ENCODE assay signal across 7 cellular contexts in the genomic region with DNA sequence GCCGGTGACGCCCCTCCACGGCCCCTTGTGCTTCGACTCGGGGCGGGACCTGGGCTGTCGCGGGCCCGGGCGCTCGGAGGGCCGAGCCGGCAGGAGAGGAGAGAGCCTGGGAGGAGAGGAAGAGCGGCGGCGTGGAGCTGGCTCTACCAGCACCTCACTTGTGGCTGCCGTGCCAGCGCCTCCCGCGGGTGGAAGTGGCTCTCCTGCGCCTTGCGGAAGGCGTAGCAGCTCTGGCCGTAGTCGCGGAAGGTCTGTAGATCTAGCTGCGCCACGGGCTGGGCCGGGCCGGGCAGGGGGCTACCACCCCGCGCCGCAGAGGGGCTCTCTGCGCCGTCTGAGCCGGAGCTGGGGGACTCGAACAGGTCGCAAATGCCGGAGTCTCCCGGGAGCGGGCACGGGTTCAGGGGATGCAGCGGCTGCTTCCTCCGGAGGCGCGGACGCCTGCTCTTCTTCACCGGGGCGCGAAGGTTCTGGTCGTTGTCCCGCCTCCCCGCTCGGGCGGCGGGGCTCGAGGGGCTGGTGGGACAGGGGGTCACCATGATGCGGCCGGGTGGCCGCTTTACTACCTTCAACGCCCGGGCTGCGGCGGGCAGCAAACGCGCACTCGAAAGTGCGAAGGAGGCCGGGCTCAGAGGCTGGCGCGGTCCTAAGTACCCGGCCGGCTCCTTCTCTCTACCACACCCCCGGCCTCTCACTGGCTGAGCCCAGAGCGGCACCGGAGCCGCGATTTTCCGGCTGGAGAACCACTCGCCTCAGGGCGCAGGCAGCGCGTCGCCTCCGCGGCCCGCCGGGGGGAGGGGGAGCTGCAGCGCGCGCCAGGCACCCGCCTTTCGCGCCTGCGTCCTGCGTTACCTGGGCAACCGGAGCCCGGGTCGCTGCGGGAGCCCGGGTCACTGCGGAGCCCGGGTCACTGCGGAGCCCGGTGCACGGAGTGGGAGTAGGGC. TPM values are rescaled to one million over a fixed set of nuclear protein-coding genes. Genes with fewer than 3 reads are reported as not detected.
DNase-seq lines count a peak whose midpoint lies in the region; ATAC-seq and TF ChIP-seq lines count a peak whose summit lies in the region.

TSS of gene CCNO (minus strand) at position 624 of the 944 bp plus-strand sequence. CDS start at position 539, 85 bp downstream.

- TF ChIP-seq RAD21 in liver (IDR thresholded peaks at IDR 0.05): no peak

- peaks cover 12 to 37% (median 32%) of the 10 kb centered on the region in 4 donors for H3K4me1 ChIP-seq in liver (ENCODE audit: control insufficient read depth in 4 of 4, insufficient read depth in 4 of 4, low read length in 3 of 4)

- peak within 1 kb of the TSS; percentile 39 for H3K4me3 ChIP-seq in WI38 (ENCODE audit: low read depth, low read length)
- H3K4me3 ChIP-seq in liver (ENCODE audit: low read depth in 1 of 3, low read length in 3 of 3): peak within 1 kb of the TSS; percentile 30 to 56 (median 49)

- TF ChIP-seq CTCF in WI38 (IDR thresholded peaks at IDR 0.05; ENCODE audit: low read depth, low read length) (no peak), liver (IDR thresholded peaks at IDR 0.05; ENCODE audit: low read depth, low read length, missing input control) (no peak)

- peaks cover 0 to 2% (median 0%) of the 10 kb centered on the region in 4 donors for H3K9me3 ChIP-seq in liver (ENCODE audit: control insufficient read depth in 4 of 4, low read length in 3 of 4)

- 1% methylated on average over 106 of the region's 106 CpGs for WGBS in liver

- no peak within 1 kb of the TSS for H3K27ac ChIP-seq in liver (ENCODE audit: low read depth in 1 of 2, low read length in 2 of 2)

- ATAC-seq in GM18502 (IDR thresholded peaks at IDR 0.05; ENCODE audit: poor library complexity, unreplicated experiment) (peak; percentile 76), HG02981 (IDR thresholded peaks at IDR 0.05; ENCODE audit: unreplicated experiment) (peak; percentile 48)

- peaks cover 0 to 30% (median 15%) of the 10 kb centered on the region in 4 donors for H3K27me3 ChIP-seq in liver (ENCODE audit: control insufficient read depth in 4 of 4, insufficient read depth in 4 of 4, low read length in 3 of 4)

- peak within 1 kb of the TSS in 1 of 2 donors; percentile 1 for H3K9ac ChIP-seq in liver (ENCODE audit: low read depth in 1 of 2, low read length in 2 of 2)

- no peaks in the 10 kb centered on the region for H3K36me3 ChIP-seq in liver (ENCODE audit: control insufficient read depth in 4 of 4, insufficient read depth in 3 of 4, low read depth in 1 of 4, low read length in 3 of 4)

- DNase-seq in NCI-H2171 treated with DMSO at 0.1 percent for 48 hours (lab: John Stamatoyannopoulos, UW) (peak; percentile 88), dermis blood vessel endothelial cell (peak; percentile 84)
- DNase-seq in stimulated activated CD4-positive, alpha-beta T cell treated with anti-CD3 and anti-CD28 coated beads, Interleukin-4, amount 100 ng/mL, for 24 hours: peak; percentile 56

TF ChIP-seq in liver, 16 proteins besides CTCF, POLR2A, EP300 and RAD21:
- TF ChIP-seq JUND (IDR thresholded peaks at IDR 0.05): no peak
- TF ChIP-seq MAX (IDR thresholded peaks at IDR 0.05): no peak
- TF ChIP-seq FOXA2 (IDR thresholded peaks at IDR 0.05): no peak
- TF ChIP-seq FOXA1 (IDR thresholded peaks at IDR 0.05): no peak
- TF ChIP-seq, protein P1, sequence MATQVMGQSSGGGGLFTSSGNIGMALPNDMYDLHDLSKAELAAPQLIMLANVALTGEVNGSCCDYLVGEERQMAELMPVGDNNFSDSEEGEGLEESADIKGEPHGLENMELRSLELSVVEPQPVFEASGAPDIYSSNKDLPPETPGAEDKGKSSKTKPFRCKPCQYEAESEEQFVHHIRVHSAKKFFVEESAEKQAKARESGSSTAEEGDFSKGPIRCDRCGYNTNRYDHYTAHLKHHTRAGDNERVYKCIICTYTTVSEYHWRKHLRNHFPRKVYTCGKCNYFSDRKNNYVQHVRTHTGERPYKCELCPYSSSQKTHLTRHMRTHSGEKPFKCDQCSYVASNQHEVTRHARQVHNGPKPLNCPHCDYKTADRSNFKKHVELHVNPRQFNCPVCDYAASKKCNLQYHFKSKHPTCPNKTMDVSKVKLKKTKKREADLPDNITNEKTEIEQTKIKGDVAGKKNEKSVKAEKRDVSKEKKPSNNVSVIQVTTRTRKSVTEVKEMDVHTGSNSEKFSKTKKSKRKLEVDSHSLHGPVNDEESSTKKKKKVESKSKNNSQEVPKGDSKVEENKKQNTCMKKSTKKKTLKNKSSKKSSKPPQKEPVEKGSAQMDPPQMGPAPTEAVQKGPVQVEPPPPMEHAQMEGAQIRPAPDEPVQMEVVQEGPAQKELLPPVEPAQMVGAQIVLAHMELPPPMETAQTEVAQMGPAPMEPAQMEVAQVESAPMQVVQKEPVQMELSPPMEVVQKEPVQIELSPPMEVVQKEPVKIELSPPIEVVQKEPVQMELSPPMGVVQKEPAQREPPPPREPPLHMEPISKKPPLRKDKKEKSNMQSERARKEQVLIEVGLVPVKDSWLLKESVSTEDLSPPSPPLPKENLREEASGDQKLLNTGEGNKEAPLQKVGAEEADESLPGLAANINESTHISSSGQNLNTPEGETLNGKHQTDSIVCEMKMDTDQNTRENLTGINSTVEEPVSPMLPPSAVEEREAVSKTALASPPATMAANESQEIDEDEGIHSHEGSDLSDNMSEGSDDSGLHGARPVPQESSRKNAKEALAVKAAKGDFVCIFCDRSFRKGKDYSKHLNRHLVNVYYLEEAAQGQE (IDR thresholded peaks at IDR 0.05): no peak
- TF ChIP-seq HNF4A (conservative IDR thresholded peaks at IDR 0.05): no peak
- no peak for TF ChIP-seq YY1 (IDR thresholded peaks at IDR 0.05)
- no peak for TF ChIP-seq GABPA (IDR thresholded peaks at IDR 0.05 in 1 of 2, conservative IDR thresholded peaks at IDR 0.05 in 1 of 2)
- TF ChIP-seq, protein P2, sequence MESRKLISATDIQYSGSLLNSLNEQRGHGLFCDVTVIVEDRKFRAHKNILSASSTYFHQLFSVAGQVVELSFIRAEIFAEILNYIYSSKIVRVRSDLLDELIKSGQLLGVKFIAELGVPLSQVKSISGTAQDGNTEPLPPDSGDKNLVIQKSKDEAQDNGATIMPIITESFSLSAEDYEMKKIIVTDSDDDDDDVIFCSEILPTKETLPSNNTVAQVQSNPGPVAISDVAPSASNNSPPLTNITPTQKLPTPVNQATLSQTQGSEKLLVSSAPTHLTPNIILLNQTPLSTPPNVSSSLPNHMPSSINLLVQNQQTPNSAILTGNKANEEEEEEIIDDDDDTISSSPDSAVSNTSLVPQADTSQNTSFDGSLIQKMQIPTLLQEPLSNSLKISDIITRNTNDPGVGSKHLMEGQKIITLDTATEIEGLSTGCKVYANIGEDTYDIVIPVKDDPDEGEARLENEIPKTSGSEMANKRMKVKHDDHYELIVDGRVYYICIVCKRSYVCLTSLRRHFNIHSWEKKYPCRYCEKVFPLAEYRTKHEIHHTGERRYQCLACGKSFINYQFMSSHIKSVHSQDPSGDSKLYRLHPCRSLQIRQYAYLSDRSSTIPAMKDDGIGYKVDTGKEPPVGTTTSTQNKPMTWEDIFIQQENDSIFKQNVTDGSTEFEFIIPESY (IDR thresholded peaks at IDR 0.05): no peak
- TF ChIP-seq SP1 (IDR thresholded peaks at IDR 0.05): no peak
- no peak for TF ChIP-seq EGR1 (IDR thresholded peaks at IDR 0.05; ENCODE audit: low read depth in 2 of 2)

RNA-seq across cellular contexts. Expression of gene CCNO, which starts in this region (rescaled TPM):
- not detected in 2 replicates for total RNA-seq in dermis blood vessel endothelial cell
- not detected for total RNA-seq in liver
- polyA plus RNA-seq in liver: under 1 TPM in 1 of 2 donors, not detected in 1; 0.23 TPM

Comparison
In these comparisons a context has a peak if more than half of its experiments do, and no peak if none do; other contexts are left out.
1. Peak in DNase-seq in dermis blood vessel endothelial cell; RNA of the gene not detected or under 1 TPM.